In the genomic region with DNA sequence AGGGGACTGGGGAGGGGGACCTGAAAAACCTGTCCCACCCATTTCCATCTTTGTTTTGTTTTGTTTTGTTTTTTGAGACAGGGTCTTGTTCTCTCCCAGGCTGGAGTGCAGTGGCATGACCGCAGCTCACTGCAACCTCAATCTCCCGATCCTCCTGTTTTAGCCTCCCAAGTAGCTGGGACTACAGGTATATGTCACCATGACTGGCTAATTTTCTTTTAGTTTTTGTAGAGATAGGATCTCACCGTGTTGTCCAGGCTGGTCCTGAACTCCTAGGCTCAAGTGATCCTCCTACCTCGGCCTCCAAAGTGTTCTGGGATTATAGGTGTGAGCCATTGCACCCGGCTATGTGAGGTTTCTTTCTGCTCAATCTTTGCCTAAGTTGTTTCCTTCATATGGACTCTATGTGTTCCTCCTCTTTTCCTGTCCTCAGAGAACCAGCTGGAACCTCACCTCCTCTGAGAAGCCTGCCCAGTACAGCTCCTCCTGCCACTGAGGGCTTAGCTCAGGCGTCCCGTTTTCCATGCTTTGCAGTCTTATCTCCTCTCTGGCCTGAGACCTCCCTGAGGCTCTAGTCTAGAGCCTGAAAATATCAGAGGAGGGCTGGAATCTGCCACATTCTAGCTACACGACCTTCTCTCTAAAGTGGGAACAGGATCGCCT, we compare ENCODE assay signal across 2 cellular contexts.
A peak's percentile ranks its signal among the peaks of the same experiment; 100 is the strongest.
TF ChIP-seq lines count a peak whose summit lies in the region.

No MANE protein-coding gene starts in this region.

TF ChIP-seq in IMR-90, 13 proteins besides CTCF, POLR2A, EP300 and RAD21:
- no peak for TF ChIP-seq CHD1 (IDR thresholded peaks at IDR 0.05; ENCODE audit: low read depth, low read length)
- 0 out of 2 replicates have a peak, but pooled peaks have one; percentile 15 for TF ChIP-seq NFE2L2 (IDR thresholded peaks at IDR 0.05; ENCODE audit: low read depth, low read length)
- TF ChIP-seq FOS (IDR thresholded peaks at IDR 0.05; ENCODE audit: low read depth, low read length): no peak
- TF ChIP-seq MXI1 (IDR thresholded peaks at IDR 0.05; ENCODE audit: borderline replicate concordance, low read depth, low read length): no peak
- TF ChIP-seq MAFK (IDR thresholded peaks at IDR 0.05; ENCODE audit: low read depth, low read length): no peak
- no peak for TF ChIP-seq RCOR1 (IDR thresholded peaks at IDR 0.05; ENCODE audit: insufficient replicate concordance, low read length)
- TF ChIP-seq SMC3 (IDR thresholded peaks at IDR 0.05; ENCODE audit: low read depth, low read length): no peak

TF ChIP-seq in GM12878, 131 proteins besides CTCF, POLR2A, EP300 and RAD21:
- TF ChIP-seq CBFB (IDR thresholded peaks at IDR 0.05; ENCODE audit: low read depth) (no peak), SMARCA5 (IDR thresholded peaks at IDR 0.05) (peak; percentile 11; the same call in 1 of the 2 replicates)
TF ChIP-seq in GM12878: peak in this region for 1.
